Comparison of ENCODE assay signal across 22 cellular contexts in genomic region chr11:13301522-13301921, GRCh38.
"Had no signal": no experiment of that assay in that cellular context is flagged by ENCODE, and none has a peak within 500 bp of the region (broad histone marks: within the 10 kb centered on the region; RNA-seq: fewer than 3 reads in every experiment).

No MANE protein-coding gene starts in this region.

- H3K27me3 Mint-ChIP-seq: activated CD4-positive, alpha-beta memory T cell treated with anti-CD3 and anti-CD28 coated beads for 36 hours; activated naive CD8-positive, alpha-beta T cell treated with anti-CD3 and anti-CD28 coated beads for 36 hours had no signal

- H3K4me1 ChIP-seq: pancreas had no signal

- H3K27ac ChIP-seq: left ventricle myocardium inferior, neutrophil, pancreas, stomach, suprapubic skin, tibial nerve had no signal

- H3K27me3 ChIP-seq: neutrophil, pancreas, stomach, suprapubic skin, tibial nerve had no signal

- H3K9me3 Mint-ChIP-seq: activated CD4-positive, alpha-beta memory T cell treated with anti-CD3 and anti-CD28 coated beads for 36 hours; nephron had no signal

- ATAC-seq: pancreas, right cardiac atrium had no signal

- H3K4me3 Mint-ChIP-seq: activated CD4-positive, alpha-beta memory T cell treated with anti-CD3 and anti-CD28 coated beads for 36 hours; activated naive CD8-positive, alpha-beta T cell treated with anti-CD3 and anti-CD28 coated beads for 36 hours; activated T-helper 1 cell treated with anti-CD3 and anti-CD28 coated beads, Interleukin-12 subunit alpha, Interleukin-12 subunit beta, Interleukin-2, Interleukin-4 antibody, amounts not matched to agents 30 ng/mL and 10 ng/mL and 1 ng/mL, durations not matched to agents 14 hours and 24 hours and 36 hours; nephron had no signal

- H3K9me3 ChIP-seq: left ventricle myocardium inferior, neutrophil, pancreas, stomach, suprapubic skin, tibial nerve had no signal

- H3K36me3 ChIP-seq: left ventricle myocardium inferior, neutrophil, pancreas, stomach, suprapubic skin, tibial nerve had no signal

- DNase-seq: activated CD4-positive, alpha-beta memory T cell treated with anti-CD3 and anti-CD28 coated beads for 36 hours; activated CD4-positive, alpha-beta T cell treated with anti-CD3 and anti-CD28 coated beads for 4 hours; activated CD4-positive, CD25-positive, alpha-beta regulatory T cell; activated gamma-delta T cell treated with Interleukin-2 at 50 U/mL for 16 hours; activated naive CD8-positive, alpha-beta T cell treated with anti-CD3 and anti-CD28 coated beads for 36 hours; amniotic stem cell; effector CD4-positive, alpha-beta T cell; foreskin melanocyte; glutamatergic neuron; hippocampal formation; left ventricle myocardium inferior; pancreas; right cardiac atrium; stimulated activated CD4-positive, alpha-beta T cell treated with anti-CD3 and anti-CD28 coated beads, Interleukin-12 subunit alpha, Interleukin-12 subunit beta, amount 100 ng/mL, for 4 hours; stimulated activated CD4-positive, alpha-beta T cell treated with anti-CD3 and anti-CD28 coated beads, Interleukin-4, amount 100 ng/mL, for 4 hours; stomach; T1000 had no signal

- H3K4me3 ChIP-seq: left ventricle myocardium inferior, pancreas, stomach, suprapubic skin, tibial nerve had no signal

- H3K27ac Mint-ChIP-seq: activated naive CD8-positive, alpha-beta T cell treated with anti-CD3 and anti-CD28 coated beads for 36 hours; nephron had no signal
